Comparison of ENCODE assay signal across 16 cellular contexts in genomic region chr5:72921103-72921502, GRCh38. TPM values are rescaled to one million over a fixed set of nuclear protein-coding genes. Genes with fewer than 3 reads are reported as not detected.
DNase-seq lines count a peak whose midpoint lies in the region; FAIRE-seq and TF ChIP-seq lines count a peak whose summit lies in the region.
"Had no signal": no experiment of that assay in that cellular context is flagged by ENCODE, and none has a peak within 500 bp of the region (broad histone marks: within the 10 kb centered on the region; RNA-seq: fewer than 3 reads in every experiment).

No MANE protein-coding gene starts in this region.

- TF ChIP-seq POLR2A in endothelial cell of umbilical vein (IDR thresholded peaks at IDR 0.05; ENCODE audit: low read depth, low read length), result no peak

- H3K36me3 Mint-ChIP-seq in activated CD4-positive, alpha-beta T cell treated with anti-CD3 and anti-CD28 coated beads, Interleukin-2, amount 10 ng/mL, durations not matched to agents 24 days and 14 days (ENCODE audit: low read depth), result no peaks in the 10 kb centered on the region
- no peaks in the 10 kb centered on the region for H3K36me3 Mint-ChIP-seq in activated CD4-positive, alpha-beta T cell treated with anti-CD3 and anti-CD28 coated beads, Interleukin-2, amount 10 ng/mL, durations not matched to agents 7 days and 5 days (ENCODE audit: low read depth)
- H3K36me3 Mint-ChIP-seq in mesothelial cell of epicardium, result peaks cover 3% of the 10 kb centered on the region

- dilution Hi-C loops in endothelial cell of umbilical vein (cut with MboI; ENCODE audit: extremely low pct_ligation_motif_present, low sequenced_read_pairs), result no loop called here

- H3K4me1 Mint-ChIP-seq in activated CD4-positive, alpha-beta T cell treated with anti-CD3 and anti-CD28 coated beads, Interleukin-2, amount 10 ng/mL, durations not matched to agents 24 days and 14 days, result no peaks in the 10 kb centered on the region
- no peaks in the 10 kb centered on the region for H3K4me1 Mint-ChIP-seq in activated CD4-positive, alpha-beta T cell treated with anti-CD3 and anti-CD28 coated beads, Interleukin-2, amount 10 ng/mL, durations not matched to agents 7 days and 5 days
- peaks cover 17% of the 10 kb centered on the region for H3K4me1 Mint-ChIP-seq in mesothelial cell of epicardium

- no peaks in the 10 kb centered on the region for H3K9me1 ChIP-seq in endothelial cell of umbilical vein (replicated peaks; ENCODE audit: control insufficient read depth, extremely low read depth, insufficient read depth, low read length)

- intact Hi-C loops in activated CD4-positive, alpha-beta T cell treated with anti-CD3 and anti-CD28 coated beads, Interleukin-2, amount 10 ng/mL, durations not matched to agents 24 days and 14 days (cut with micrococcal nuclease), result loop anchor here (5.0 kb wide), 1 partner anchor 281 kb away; no protein-coding TSS in a partner anchor
- intact Hi-C loops in endothelial cell of umbilical vein (cut with micrococcal nuclease), result loop anchor here (2.0 to 10.0 kb wide), 3 partner anchors 34 to 254 kb away; partner anchors contain the start of gene TMEM174

- H3K4me3 ChIP-seq in endothelial cell of umbilical vein (replicated peaks in 1 of 3; ENCODE audit: insufficient read depth in 1 of 3, low read depth in 1 of 3, low read length in 3 of 3), result no peak overlapping the region

- H3K27ac ChIP-seq in endothelial cell of umbilical vein (ENCODE audit: insufficient read depth, low read depth, low read length), result no peak overlapping the region

- H3K27ac Mint-ChIP-seq in activated CD4-positive, alpha-beta T cell treated with anti-CD3 and anti-CD28 coated beads, Interleukin-2, amount 10 ng/mL, durations not matched to agents 24 days and 14 days, result no peak overlapping the region
- H3K27ac Mint-ChIP-seq in activated CD4-positive, alpha-beta T cell treated with anti-CD3 and anti-CD28 coated beads, Interleukin-2, amount 10 ng/mL, durations not matched to agents 7 days and 5 days, result no peak overlapping the region
- no peak overlapping the region for H3K27ac Mint-ChIP-seq in mesothelial cell of epicardium
- H3K27ac Mint-ChIP-seq: CD4-positive, alpha-beta T cell had no signal

- H3K27me3 ChIP-seq in endothelial cell of umbilical vein (ENCODE audit: control insufficient read depth in 2 of 2, insufficient read depth in 2 of 2, low read length in 2 of 2), result no peaks in the 10 kb centered on the region

- no peak for TF ChIP-seq CTCF in endothelial cell of umbilical vein (IDR thresholded peaks at IDR 0.05; ENCODE audit: extremely low read depth in 1 of 2, insufficient read depth in 1 of 2, low read depth in 1 of 2, low read length in 2 of 2)
- no peak for TF ChIP-seq CTCF in mesothelial cell of epicardium (IDR thresholded peaks at IDR 0.05; ENCODE audit: unreplicated experiment)

- FAIRE-seq in endothelial cell of umbilical vein (lab: Jason Lieb, UNC), result no peak
- no peak for FAIRE-seq in HTR-8/SVneo (lab: Jason Lieb, UNC)

- H3K4me3 Mint-ChIP-seq in activated CD4-positive, alpha-beta T cell treated with anti-CD3 and anti-CD28 coated beads, Interleukin-2, amount 10 ng/mL, durations not matched to agents 24 days and 14 days, result no peak overlapping the region
- no peak overlapping the region for H3K4me3 Mint-ChIP-seq in activated CD4-positive, alpha-beta T cell treated with anti-CD3 and anti-CD28 coated beads, Interleukin-2, amount 10 ng/mL, durations not matched to agents 7 days and 5 days
- no peak overlapping the region for H3K4me3 Mint-ChIP-seq in mesothelial cell of epicardium
- H3K4me3 Mint-ChIP-seq: CD4-positive, alpha-beta T cell had no signal

- H3K9ac ChIP-seq in endothelial cell of umbilical vein (replicated peaks; ENCODE audit: extremely low read depth, insufficient read depth, low read length), result no peak overlapping the region

- no peaks in the 10 kb centered on the region for H3K9me3 ChIP-seq in endothelial cell of umbilical vein (replicated peaks; ENCODE audit: control insufficient read depth, insufficient read depth, low read length)

- no peaks in the 10 kb centered on the region for H3K79me2 ChIP-seq in endothelial cell of umbilical vein (ENCODE audit: control insufficient read depth, insufficient read depth, low read length)

- H4K20me1 ChIP-seq in endothelial cell of umbilical vein (replicated peaks; ENCODE audit: control insufficient read depth, extremely low read depth, insufficient read depth, low read length), result peaks cover 3% of the 10 kb centered on the region

- no peaks in the 10 kb centered on the region for H3K36me3 ChIP-seq in endothelial cell of umbilical vein (ENCODE audit: control insufficient read depth in 2 of 2, extremely low read depth in 1 of 2, insufficient read depth in 2 of 2, low read length in 2 of 2)

- POLR2A ChIA-PET in activated CD4-positive, alpha-beta T cell treated with anti-CD3 and anti-CD28 coated beads, Interleukin-2, amount 10 ng/mL, durations not matched to agents 7 days and 5 days (lab: Charles Lee), result no interaction called here
- POLR2A ChIA-PET in endothelial cell of umbilical vein (lab: Charles Lee), result no interaction called here

- H3K4me1 ChIP-seq in endothelial cell of umbilical vein (ENCODE audit: control insufficient read depth, extremely low read depth, insufficient read depth, low read length), result no peaks in the 10 kb centered on the region

- H3K9me3 Mint-ChIP-seq in activated CD4-positive, alpha-beta T cell treated with anti-CD3 and anti-CD28 coated beads, Interleukin-2, amount 10 ng/mL, durations not matched to agents 24 days and 14 days, result no peaks in the 10 kb centered on the region
- H3K9me3 Mint-ChIP-seq in activated CD4-positive, alpha-beta T cell treated with anti-CD3 and anti-CD28 coated beads, Interleukin-2, amount 10 ng/mL, durations not matched to agents 7 days and 5 days, result no peaks in the 10 kb centered on the region
- peaks cover under 1% of the 10 kb centered on the region for H3K9me3 Mint-ChIP-seq in mesothelial cell of epicardium
- H3K9me3 Mint-ChIP-seq: CD4-positive, alpha-beta T cell had no signal

- no peaks in the 10 kb centered on the region for H3K27me3 Mint-ChIP-seq in activated CD4-positive, alpha-beta T cell treated with anti-CD3 and anti-CD28 coated beads, Interleukin-2, amount 10 ng/mL, durations not matched to agents 24 days and 14 days
- H3K27me3 Mint-ChIP-seq in activated CD4-positive, alpha-beta T cell treated with anti-CD3 and anti-CD28 coated beads, Interleukin-2, amount 10 ng/mL, durations not matched to agents 7 days and 5 days, result peaks cover 2% of the 10 kb centered on the region
- H3K27me3 Mint-ChIP-seq in mesothelial cell of epicardium (ENCODE audit: low read depth), result no peaks in the 10 kb centered on the region

- H3K4me2 ChIP-seq in endothelial cell of umbilical vein (ENCODE audit: insufficient read depth, low read length), result no peak overlapping the region

- CTCF ChIA-PET in activated CD4-positive, alpha-beta T cell treated with anti-CD3 and anti-CD28 coated beads, Interleukin-2, amount 10 ng/mL, durations not matched to agents 7 days and 5 days (lab: Charles Lee), result no interaction called here
- CTCF ChIA-PET in endothelial cell of umbilical vein (lab: Charles Lee), result interaction anchor here (1.4 to 2.6 kb wide), 6 partner anchors 30 to 297 kb away, joined by 3 to 11 read pairs (median 8); partner anchors contain the start of gene FCHO2

- DNase-seq in activated CD4-positive, alpha-beta T cell treated with anti-CD3 and anti-CD28 coated beads, Interleukin-2, amount 10 ng/mL, durations not matched to agents 24 days and 14 days, result peak; percentile 20
- no peak for DNase-seq in activated CD4-positive, alpha-beta T cell treated with anti-CD3 and anti-CD28 coated beads, Interleukin-2, amount 10 ng/mL, durations not matched to agents 7 days and 5 days
- DNase-seq in NCI-H748 (lab: John Stamatoyannopoulos, UW; ENCODE audit: unreplicated experiment) (peak; percentile 30), endothelial cell of umbilical vein (ENCODE audit: low read depth, low spot score) (peak; percentile 26), ecto neural progenitor cell (ENCODE audit: low spot score) (no peak), medulla oblongata (ENCODE audit: extremely low spot score) (no peak), mesothelial cell of epicardium (ENCODE audit: low spot score in 2 of 2, unreplicated experiment in 2 of 2) (no peak), HTR-8/SVneo (ENCODE audit: insufficient read length, low spot score) (no peak)
- DNase-seq: Calu3; CD4-positive, alpha-beta T cell; DND-41; GDM1; GOT3; NCI-H510A; NK-92 treated with Interleukin-12 subunit alpha and Interleukin-12 subunit beta, amount 100 ng/mL, for 24 hours; T-helper 1 cell had no signal

- BruUV-seq in endothelial cell of umbilical vein (replicated peaks; lab: Mats Ljungman, UMichigan), result no TSS peak

- H2AFZ ChIP-seq in endothelial cell of umbilical vein (ENCODE audit: low read depth, low read length), result no peak overlapping the region

TF ChIP-seq in endothelial cell of umbilical vein, 7 proteins besides CTCF, POLR2A, EP300 and RAD21 (continues in another document):
- TF ChIP-seq POLR2AphosphoS5 (IDR thresholded peaks at IDR 0.05; ENCODE audit: insufficient read depth, low read depth, low read length) (no peak), EZH2 (IDR thresholded peaks at IDR 0.05; ENCODE audit: borderline replicate concordance, low read depth, low read length, severe bottlenecking) (no peak), GATA2 (IDR thresholded peaks at IDR 0.05; ENCODE audit: insufficient read depth, insufficient read length, low read depth, low read length) (no peak), MYC (IDR thresholded peaks at IDR 0.05; ENCODE audit: low read depth, low read length) (no peak), FOS (IDR thresholded peaks at IDR 0.05; ENCODE audit: borderline replicate concordance, insufficient read depth, low read length) (no peak), JUN (IDR thresholded peaks at IDR 0.05; ENCODE audit: borderline replicate concordance, insufficient read depth, insufficient read length, low read depth) (no peak)

RNA-seq across cellular contexts. Expression of gene FCHO2, which starts 34.7 kb away (rescaled TPM):
- total RNA-seq in activated CD4-positive, alpha-beta T cell treated with anti-CD3 and anti-CD28 coated beads, Interleukin-2, amount 10 ng/mL, durations not matched to agents 24 days and 14 days, result 0.33 and 1.5 TPM in 2 replicates
- under 1 TPM; 0.57 to 0.92 TPM for total RNA-seq in activated CD4-positive, alpha-beta T cell treated with anti-CD3 and anti-CD28 coated beads, Interleukin-2, amount 10 ng/mL, durations not matched to agents 7 days and 5 days
- total RNA-seq in endothelial cell of umbilical vein (23.7 and 25.2 TPM in 2 replicates), mesothelial cell of epicardium (28.1 to 30.5 TPM (median 28.7 TPM) in 3 replicates)
- polyA plus RNA-seq in endothelial cell of umbilical vein, result 12.0 and 13.7 TPM in 2 replicates
- 7.8 and 10.0 TPM in 2 replicates for polyA plus RNA-seq in endothelial cell of umbilical vein (2011; cell fraction: cytosol; rRNA removed)
- polyA plus RNA-seq in endothelial cell of umbilical vein (2011; cell fraction: nucleus; rRNA removed), result 36.4 and 39.2 TPM in 2 replicates
- polyA plus RNA-seq in endothelial cell of umbilical vein (2012), result 15.8 and 16.9 TPM in 2 replicates
- 70.1 and 79.7 TPM in 2 replicates for polyA minus RNA-seq in endothelial cell of umbilical vein
- polyA minus RNA-seq in endothelial cell of umbilical vein (2011; cell fraction: cytosol; rRNA and poly(A)+ RNA removed), result 24.8 TPM
- polyA minus RNA-seq in endothelial cell of umbilical vein (2011; cell fraction: nucleus; rRNA and poly(A)+ RNA removed), result 34.8 and 44.4 TPM in 2 replicates

Comparison
In these comparisons a context has a peak if more than half of its experiments do, and no peak if none do; other contexts are left out.
1. DNase-seq: peak in activated CD4-positive, alpha-beta T cell treated with anti-CD3 and anti-CD28 coated beads, Interleukin-2, amount 10 ng/mL, durations not matched to agents 24 days and 14 days (single experiment), NCI-H748 (single experiment) and endothelial cell of umbilical vein (single experiment); none in activated CD4-positive, alpha-beta T cell treated with anti-CD3 and anti-CD28 coated beads, Interleukin-2, amount 10 ng/mL, durations not matched to agents 7 days and 5 days (single experiment), ecto neural progenitor cell (single experiment), medulla oblongata (single experiment), mesothelial cell of epicardium (0 of 2) and HTR-8/SVneo (single experiment).